In the genomic region with DNA sequence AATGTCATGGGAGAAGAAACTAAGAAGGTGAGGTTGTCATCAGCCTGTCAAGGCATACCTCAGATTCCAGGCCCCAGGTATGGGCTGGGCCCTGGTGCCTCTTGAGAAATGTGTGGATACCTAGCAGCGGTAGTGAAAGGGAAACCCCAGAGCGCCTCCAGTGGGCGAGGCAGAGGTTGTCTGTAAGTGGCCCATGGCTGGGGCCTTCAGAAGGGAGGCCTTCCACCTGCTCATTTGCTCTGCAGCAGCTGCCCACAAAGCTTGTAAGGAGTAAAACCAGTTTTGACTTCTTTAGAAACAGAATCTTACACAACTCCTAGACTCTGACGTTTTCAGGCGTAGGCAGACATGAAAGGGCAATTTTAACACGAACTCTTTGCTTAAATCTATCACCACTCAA, we compare ENCODE assay signal across 10 cellular contexts.
DNase-seq lines count a peak whose midpoint lies in the region; ATAC-seq and TF ChIP-seq lines count a peak whose summit lies in the region.
"Had no signal": no experiment of that assay in that cellular context is flagged by ENCODE, and none has a peak within 500 bp of the region (broad histone marks: within the 10 kb centered on the region; RNA-seq: fewer than 3 reads in every experiment).

No MANE protein-coding gene starts in this region.

- no peaks in the 10 kb centered on the region for H3K36me3 ChIP-seq in heart left ventricle

- H3K4me1 ChIP-seq in heart left ventricle: no peaks in the 10 kb centered on the region

- peaks cover 27% of the 10 kb centered on the region for H3K4me1 Mint-ChIP-seq in neural crest cell

- H3K27me3 ChIP-seq in heart left ventricle: no peaks in the 10 kb centered on the region

- H3K9me3 Mint-ChIP-seq in neural crest cell: no peaks in the 10 kb centered on the region

- ATAC-seq in GM18868 (IDR thresholded peaks at IDR 0.05; ENCODE audit: unreplicated experiment): peak; percentile 97
- ATAC-seq in HG03025 (IDR thresholded peaks at IDR 0.05; ENCODE audit: low FRiP score, unreplicated experiment): peak; percentile 76
- ATAC-seq in Right ventricle myocardium inferior: no peak
- ATAC-seq in heart left ventricle: no peak

- in situ Hi-C loops in SK-MEL-5 (cut with HindIII; ENCODE audit: low pct_unique_long_range_greater_than_20kb, low sequenced_read_pairs): no loop called here

- no peak for TF ChIP-seq POLR2A in heart left ventricle (IDR thresholded peaks at IDR 0.05)

- H3K4me3 Mint-ChIP-seq in neural crest cell: no peak overlapping the region

- H3K9me3 ChIP-seq in heart left ventricle: no peaks in the 10 kb centered on the region

- no peak overlapping the region for H3K27ac ChIP-seq in heart left ventricle
- H3K27ac ChIP-seq: KMS-11 had no signal

- TF ChIP-seq CTCF in neural crest cell (conservative IDR thresholded peaks at IDR 0.05): peak; percentile 70
- no peak for TF ChIP-seq CTCF in heart left ventricle (IDR thresholded peaks at IDR 0.05)

- 90 to 92% (median 92%) methylated on average over 6 of the region's 6 CpGs for WGBS in heart left ventricle, 4 donors

- no peak overlapping the region for H3K4me3 ChIP-seq in heart left ventricle

- DNase-seq in SK-MEL-5 (ENCODE audit: low read depth, low spot score) (peak; percentile 38), neural crest cell (ENCODE audit: low read depth, low spot score) (no peak), cerebellar nuclear complex (lab: John Stamatoyannopoulos, UW) (no peak), A172 (ENCODE audit: low spot score) (no peak), Right ventricle myocardium inferior (ENCODE audit: missing footprints) (no peak), heart left ventricle (no peak)
- DNase-seq: activated CD4-positive, CD25-positive, alpha-beta regulatory T cell treated with anti-CD3 and anti-CD28 coated beads, Interleukin-2, amount 50 U/mL, for 72 hours had no signal

- H3K36me3 Mint-ChIP-seq in neural crest cell (ENCODE audit: low read depth): peaks cover 17% of the 10 kb centered on the region

- H3K27me3 Mint-ChIP-seq in neural crest cell (ENCODE audit: low read depth): no peaks in the 10 kb centered on the region

- H3K27ac Mint-ChIP-seq in neural crest cell (ENCODE audit: unreplicated experiment): no peak overlapping the region

- intact Hi-C loops in Right ventricle myocardium inferior (cut with DNase I): no loop called here
- intact Hi-C loops in heart left ventricle (cut with DNase I): no loop called here

Comparison
In these comparisons a context has a peak if more than half of its experiments do, and no peak if none do; other contexts are left out.
1. ATAC-seq: peak in GM18868 (single experiment) and HG03025 (single experiment); none in Right ventricle myocardium inferior (single experiment) and heart left ventricle (0 of 4).